12 cellular contexts compared by ENCODE assay signal in genomic region chr2:121076501-121076820, GRCh38.
DNase-seq lines count a peak whose midpoint lies in the region; ATAC-seq and TF ChIP-seq lines count a peak whose summit lies in the region.
"Had no signal": no experiment of that assay in that cellular context is flagged by ENCODE, and none has a peak within 500 bp of the region (broad histone marks: within the 10 kb centered on the region; RNA-seq: fewer than 3 reads in every experiment).

No MANE protein-coding gene starts in this region.

- RAD21 ChIA-PET in HCT116 (lab: Charles Lee; ENCODE audit: low non-redundant PET in 1 of 2, low total read pairs in 2 of 2, uncharacterized antibody in 2 of 2, unreplicated experiment in 2 of 2): no interaction called here

- no peaks in the 10 kb centered on the region for H3K79me2 ChIP-seq in HCT116 (ENCODE audit: insufficient read depth, low read length)

- ATAC-seq in HCT116 (no peak), HG02938 (IDR thresholded peaks at IDR 0.05; ENCODE audit: unreplicated experiment) (no peak), HG03108 (IDR thresholded peaks at IDR 0.05; ENCODE audit: unreplicated experiment) (no peak), psoas muscle (no peak)

- no peak for TF ChIP-seq RAD21 in HCT116 (IDR thresholded peaks at IDR 0.05; ENCODE audit: low read depth)

- H3K27ac ChIP-seq in HCT116 (ENCODE audit: low read depth, low read length): no peak overlapping the region; the same call in 1 of the 2 replicates
- H3K27ac ChIP-seq in RWPE1: peak overlapping the region; percentile 46; the same call in 1 of the 2 replicates
- no peak overlapping the region for H3K27ac ChIP-seq in iPS-20b (ENCODE audit: low read length)
- H3K27ac ChIP-seq in psoas muscle: no peak overlapping the region
- H3K27ac ChIP-seq: SJSA1 had no signal

- no peaks in the 10 kb centered on the region for H3K9me2 ChIP-seq in HCT116 (ENCODE audit: insufficient read depth)

- peak overlapping the region; percentile 94 for H2AFZ ChIP-seq in HCT116 (ENCODE audit: low read depth, low read length, poor library complexity, severe bottlenecking)

- H3K9me3 Mint-ChIP-seq in Caco-2 (ENCODE audit: unreplicated experiment): no peaks in the 10 kb centered on the region
- H3K9me3 Mint-ChIP-seq: CD4-positive, alpha-beta memory T cell had no signal

- DNase-seq in Caco-2 (peak; percentile 21 to 50), HCT116 (ENCODE audit: low read depth, low spot score) (no peak), RWPE1 (ENCODE audit: low spot score) (no peak), psoas muscle (no peak)
- DNase-seq: NCI-H1092, NCI-H446 treated with DMSO at 0.1 percent for 48 hours had no signal

- no peak for TF ChIP-seq POLR2A in HCT116 (IDR thresholded peaks at IDR 0.05; ENCODE audit: borderline replicate concordance, extremely low read depth, insufficient read depth, insufficient read length)

- no peaks in the 10 kb centered on the region for H4K20me1 ChIP-seq in HCT116 (ENCODE audit: insufficient read depth)

- H3K27me3 Mint-ChIP-seq in Caco-2 (ENCODE audit: insufficient read depth, unreplicated experiment): no peaks in the 10 kb centered on the region

- peaks cover 14% of the 10 kb centered on the region for H3K36me3 Mint-ChIP-seq in Caco-2 (ENCODE audit: insufficient read depth, unreplicated experiment)
- H3K36me3 Mint-ChIP-seq: CD4-positive, alpha-beta memory T cell had no signal

- POLR2A ChIA-PET in Caco-2 (lab: Charles Lee) (no interaction called here), HCT116 (lab: Charles Lee) (interaction anchor here (0.7 to 4.8 kb wide), 4 partner anchors 9 to 454 kb away, joined by 4 to 100 read pairs (median 30); partner anchors contain the start of gene RNU4ATAC), RWPE1 (lab: Yijun Ruan, JAX; ENCODE audit: low non-redundant PET) (no interaction called here)

- H3K4me3 Mint-ChIP-seq in Caco-2 (ENCODE audit: unreplicated experiment): no peak overlapping the region
- H3K4me3 Mint-ChIP-seq: CD4-positive, alpha-beta memory T cell had no signal

- CTCF ChIA-PET in Caco-2 (lab: Charles Lee): interaction anchor here (0.6 to 3.4 kb wide), 4 partner anchors 122 to 1161 kb away, joined by 3 to 18 read pairs (median 6); no protein-coding TSS in a partner anchor
- CTCF ChIA-PET in HCT116 (lab: Charles Lee): interaction anchor here (0.7 to 4.4 kb wide), 3 partner anchors 366 to 496 kb away, joined by 3 to 42 read pairs (median 4); no protein-coding TSS in a partner anchor
- CTCF ChIA-PET in RWPE1 (lab: Yijun Ruan, JAX): interaction anchor here (0.5 to 3.0 kb wide), 8 partner anchors 19 to 395 kb away, joined by 3 to 13 read pairs (median 4); no protein-coding TSS in a partner anchor

- H3K27ac Mint-ChIP-seq in Caco-2 (ENCODE audit: unreplicated experiment): no peak overlapping the region
- H3K27ac Mint-ChIP-seq: CD4-positive, alpha-beta memory T cell had no signal

- H3K9ac ChIP-seq in HCT116 (ENCODE audit: low read length) (no peak overlapping the region), iPS-20b (ENCODE audit: low read depth, low read length) (no peak overlapping the region; the same call in 1 of the 2 replicates)

- H3K4me3 ChIP-seq in Caco-2 (ENCODE audit: low read depth, low read length) (no peak overlapping the region), HCT116 (replicated peaks in 1 of 2; ENCODE audit: low read depth in 1 of 2, low read length in 2 of 2) (0 out of 4 replicates have a peak overlapping the region, but pooled peaks of 1 of the 2 experiments have one; percentile 5), iPS-20b (ENCODE audit: low read length) (peak overlapping the region; percentile 63), psoas muscle (no peak overlapping the region)
- H3K4me3 ChIP-seq: K562, SJSA1 had no signal

- TF ChIP-seq CTCF in Caco-2 (IDR thresholded peaks at IDR 0.05; ENCODE audit: insufficient read depth in 1 of 2, low read depth in 1 of 2, low read length in 1 of 2, severe bottlenecking in 1 of 2, unreplicated experiment in 1 of 2): no peak
- no peak for TF ChIP-seq CTCF in HCT116 (IDR thresholded peaks at IDR 0.05 in 2 of 3, conservative IDR thresholded peaks at IDR 0.05 in 1 of 3; ENCODE audit: borderline replicate concordance in 1 of 3, insufficient read depth in 1 of 3, low read depth in 2 of 3, low read length in 2 of 3)
- no peak for TF ChIP-seq CTCF in RWPE1 (conservative IDR thresholded peaks at IDR 0.05; ENCODE audit: low read depth)
- TF ChIP-seq CTCF in psoas muscle (IDR thresholded peaks at IDR 0.05): no peak

- H3K36me3 ChIP-seq in Caco-2 (ENCODE audit: control insufficient read depth, insufficient read depth, low read length): no peaks in the 10 kb centered on the region
- H3K36me3 ChIP-seq in HCT116 (ENCODE audit: control insufficient read depth in 1 of 2, insufficient read depth in 2 of 2, low read length in 2 of 2): no peaks in the 10 kb centered on the region
- no peaks in the 10 kb centered on the region for H3K36me3 ChIP-seq in iPS-20b (ENCODE audit: insufficient read depth, low read depth, low read length)
- no peaks in the 10 kb centered on the region for H3K36me3 ChIP-seq in psoas muscle (ENCODE audit: insufficient read depth in 1 of 2, low read depth in 1 of 2)
- H3K36me3 ChIP-seq: SJSA1 had no signal

- intact Hi-C loops in Caco-2 (cut with micrococcal nuclease; ENCODE audit: unreplicated experiment): no loop called here
- intact Hi-C loops in HCT116 (cut with micrococcal nuclease): no loop called here
- intact Hi-C loops in psoas muscle (cut with DNase I): loop anchor here in 1 of 2 donors (5.0 kb wide), 2 partner anchors 129 to 734 kb away; no protein-coding TSS in a partner anchor

- H3K9me3 ChIP-seq in Caco-2 (no peaks in the 10 kb centered on the region), HCT116 (ENCODE audit: control insufficient read depth in 1 of 2, insufficient read depth in 1 of 2, low read depth in 1 of 2, low read length in 2 of 2) (no peaks in the 10 kb centered on the region), iPS-20b (ENCODE audit: insufficient read depth, low read depth, low read length) (no peaks in the 10 kb centered on the region), psoas muscle (no peaks in the 10 kb centered on the region)
- H3K9me3 ChIP-seq: SJSA1 had no signal

- no peaks in the 10 kb centered on the region for H3K27me3 ChIP-seq in Caco-2 (replicated peaks; ENCODE audit: control insufficient read depth, insufficient read depth, low read length)
- H3K27me3 ChIP-seq in HCT116 (ENCODE audit: insufficient read depth, low read length): no peaks in the 10 kb centered on the region
- H3K27me3 ChIP-seq in iPS-20b (ENCODE audit: insufficient read depth, low read length): peaks cover 63% of the 10 kb centered on the region
- H3K27me3 ChIP-seq in psoas muscle (ENCODE audit: insufficient read depth in 3 of 3, low read length in 2 of 3): peaks cover 0 to 16% (median 7%) of the 10 kb centered on the region in 3 donors
- H3K27me3 ChIP-seq: SJSA1 had no signal

- no peaks in the 10 kb centered on the region for H3K4me1 Mint-ChIP-seq in Caco-2 (ENCODE audit: low read depth, unreplicated experiment)

- BruUV-seq in Caco-2 (replicated peaks; lab: Mats Ljungman, UMichigan) (no TSS peak), HCT116 (replicated peaks; lab: Mats Ljungman, UMichigan) (no TSS peak)

- H3K4me2 ChIP-seq in HCT116 (ENCODE audit: low read length): peak overlapping the region; percentile 50

- H3K4me1 ChIP-seq in Caco-2: peaks cover 20% of the 10 kb centered on the region
- peaks cover 5 to 40% of the 10 kb centered on the region in 2 experiments; a peak in 3 of 4 replicates for H3K4me1 ChIP-seq in HCT116 (ENCODE audit: control insufficient read depth in 1 of 2, insufficient read depth in 2 of 2, low read length in 2 of 2)
- H3K4me1 ChIP-seq in iPS-20b (ENCODE audit: insufficient read depth, low read length): peaks cover 11% of the 10 kb centered on the region; the same call in 1 of the 2 replicates
- no peaks in the 10 kb centered on the region for H3K4me1 ChIP-seq in psoas muscle
- H3K4me1 ChIP-seq: SJSA1 had no signal

- 32 to 44% (median 36%) methylated on average over 8 of the region's 8 CpGs for WGBS in psoas muscle, 3 donors

TF ChIP-seq in HCT116, 20 proteins besides CTCF, POLR2A, EP300 and RAD21 (continues in another document):
- TF ChIP-seq ATF3 (IDR thresholded peaks at IDR 0.05) (no peak), YY1 (IDR thresholded peaks at IDR 0.05; ENCODE audit: extremely low read depth, insufficient replicate concordance, low read depth, low read length) (no peak), ZNF274 (IDR thresholded peaks at IDR 0.05; ENCODE audit: low read depth, low read length) (no peak), CBX3 (IDR thresholded peaks at IDR 0.05; ENCODE audit: low read depth) (no peak), TCF7L2 (IDR thresholded peaks at IDR 0.05; ENCODE audit: borderline replicate concordance, extremely low read depth, insufficient read depth, insufficient read length) (no peak), SP1 (IDR thresholded peaks at IDR 0.05; ENCODE audit: low read depth) (no peak), POLR2AphosphoS5 (IDR thresholded peaks at IDR 0.05; ENCODE audit: low read depth, low read length) (no peak)
- TF ChIP-seq, protein P1, sequence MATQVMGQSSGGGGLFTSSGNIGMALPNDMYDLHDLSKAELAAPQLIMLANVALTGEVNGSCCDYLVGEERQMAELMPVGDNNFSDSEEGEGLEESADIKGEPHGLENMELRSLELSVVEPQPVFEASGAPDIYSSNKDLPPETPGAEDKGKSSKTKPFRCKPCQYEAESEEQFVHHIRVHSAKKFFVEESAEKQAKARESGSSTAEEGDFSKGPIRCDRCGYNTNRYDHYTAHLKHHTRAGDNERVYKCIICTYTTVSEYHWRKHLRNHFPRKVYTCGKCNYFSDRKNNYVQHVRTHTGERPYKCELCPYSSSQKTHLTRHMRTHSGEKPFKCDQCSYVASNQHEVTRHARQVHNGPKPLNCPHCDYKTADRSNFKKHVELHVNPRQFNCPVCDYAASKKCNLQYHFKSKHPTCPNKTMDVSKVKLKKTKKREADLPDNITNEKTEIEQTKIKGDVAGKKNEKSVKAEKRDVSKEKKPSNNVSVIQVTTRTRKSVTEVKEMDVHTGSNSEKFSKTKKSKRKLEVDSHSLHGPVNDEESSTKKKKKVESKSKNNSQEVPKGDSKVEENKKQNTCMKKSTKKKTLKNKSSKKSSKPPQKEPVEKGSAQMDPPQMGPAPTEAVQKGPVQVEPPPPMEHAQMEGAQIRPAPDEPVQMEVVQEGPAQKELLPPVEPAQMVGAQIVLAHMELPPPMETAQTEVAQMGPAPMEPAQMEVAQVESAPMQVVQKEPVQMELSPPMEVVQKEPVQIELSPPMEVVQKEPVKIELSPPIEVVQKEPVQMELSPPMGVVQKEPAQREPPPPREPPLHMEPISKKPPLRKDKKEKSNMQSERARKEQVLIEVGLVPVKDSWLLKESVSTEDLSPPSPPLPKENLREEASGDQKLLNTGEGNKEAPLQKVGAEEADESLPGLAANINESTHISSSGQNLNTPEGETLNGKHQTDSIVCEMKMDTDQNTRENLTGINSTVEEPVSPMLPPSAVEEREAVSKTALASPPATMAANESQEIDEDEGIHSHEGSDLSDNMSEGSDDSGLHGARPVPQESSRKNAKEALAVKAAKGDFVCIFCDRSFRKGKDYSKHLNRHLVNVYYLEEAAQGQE (IDR thresholded peaks at IDR 0.05; ENCODE audit: low read depth): no peak

Comparison
In these comparisons a context has a peak if more than half of its experiments do, and no peak if none do; other contexts are left out.
1. DNase-seq: peak in Caco-2 (2 of 2); none in HCT116 (single experiment), RWPE1 (single experiment) and psoas muscle (0 of 2).